In the genomic region with DNA sequence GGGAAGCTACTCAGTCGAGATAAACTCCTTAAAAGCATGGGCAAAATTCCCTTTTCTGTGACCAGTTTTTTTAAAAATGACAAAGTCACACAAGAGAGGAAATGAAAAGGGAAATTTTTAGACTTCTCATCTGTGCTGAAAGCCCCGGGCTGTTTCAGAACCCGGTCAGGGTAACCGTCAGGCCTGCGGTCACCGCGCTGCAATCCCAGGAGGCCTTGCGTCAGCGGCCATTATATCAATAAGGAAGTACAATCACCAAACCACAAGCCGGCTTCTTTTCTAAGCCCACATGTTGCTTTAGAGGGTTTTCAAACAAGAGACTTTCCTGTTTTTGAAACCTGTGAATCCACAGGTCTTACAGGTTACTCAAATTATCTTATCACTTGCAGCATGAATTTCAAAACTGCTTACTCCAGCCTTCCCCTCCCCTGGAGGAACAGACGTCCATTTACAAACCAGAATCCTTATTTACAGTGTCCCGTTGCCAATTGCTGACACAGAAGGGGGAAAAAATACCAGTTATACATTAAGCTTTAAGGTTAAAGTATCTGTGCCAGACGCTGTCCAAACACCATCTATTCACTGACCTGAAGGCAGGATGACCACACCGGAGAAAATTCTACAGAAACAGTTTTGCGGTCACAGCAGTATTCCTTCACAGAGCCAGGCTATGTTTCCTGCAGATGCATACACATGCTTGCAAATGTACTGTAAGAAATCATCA, we compare ENCODE assay signal across 8 cellular contexts.
DNase-seq lines count a peak whose midpoint lies in the region; ATAC-seq and TF ChIP-seq lines count a peak whose summit lies in the region.

No MANE protein-coding gene starts in this region.

- TF ChIP-seq CTCF in AG04449 (IDR thresholded peaks at IDR 0.05; ENCODE audit: insufficient read depth, low read length, missing control alignments), result no peak

- H3K36me3 Mint-ChIP-seq in immature natural killer cell, result no peaks in the 10 kb centered on the region

- H3K4me1 ChIP-seq in adipocyte (ENCODE audit: control insufficient read depth, insufficient read depth, low read length), result peaks cover 50% of the 10 kb centered on the region

- peak overlapping the region; percentile 87 for H3K9ac ChIP-seq in adipocyte (ENCODE audit: low read length)

- H3K9me3 ChIP-seq in adipocyte (ENCODE audit: control insufficient read depth, low read length), result no peaks in the 10 kb centered on the region

- peaks cover 6 to 8% (median 8%) of the 10 kb centered on the region in 3 donors for H3K27me3 Mint-ChIP-seq in immature natural killer cell (ENCODE audit: low read depth in 3 of 3)

- H3K4me3 ChIP-seq in AG04449 (ENCODE audit: low read depth, low read length) (peak overlapping the region; percentile 6; the same call in 1 of the 2 replicates), adipocyte (ENCODE audit: low read length) (peak overlapping the region; percentile 68)

- no peaks in the 10 kb centered on the region for H3K9me3 Mint-ChIP-seq in immature natural killer cell

- H3K27ac Mint-ChIP-seq in immature natural killer cell, result peak overlapping the region; percentile 91 to 96 (median 94)

- peak; percentile 88 for DNase-seq in AG04449 (ENCODE audit: low read depth, low spot score)
- peak; percentile 68 to 96 (median 78) for DNase-seq in T-helper 1 cell
- peak; percentile 93 for DNase-seq in adipocyte (ENCODE audit: low read depth)
- peak; percentile 89 to 92 (median 89) for DNase-seq in immature natural killer cell
- DNase-seq in stimulated activated CD4-positive, alpha-beta T cell treated with anti-CD3 and anti-CD28 coated beads, Interleukin-1b, Interleukin-23, amount 100 ng/mL, for 48 hours, result peak; percentile 93
- no peak for DNase-seq in middle frontal gyrus (ENCODE audit: extremely low spot score, low spot score)

- H3K4me3 Mint-ChIP-seq in immature natural killer cell, result peak overlapping the region; percentile 70 to 86 (median 81)

- H3K36me3 ChIP-seq in adipocyte (ENCODE audit: control insufficient read depth, insufficient read depth, low read length, severe bottlenecking), result no peaks in the 10 kb centered on the region

- peaks cover 59 to 66% of the 10 kb centered on the region in 2 donors for H3K4me1 Mint-ChIP-seq in immature natural killer cell

- POLR2A ChIA-PET in AG04449 (lab: Yijun Ruan, JAX), result interaction anchor here (0.9 to 2.1 kb wide), 13 partner anchors 7 to 468 kb away, joined by 3 to 11 read pairs (median 5); partner anchors contain the start of gene IRF2BP2

- ATAC-seq in GM19324 (IDR thresholded peaks at IDR 0.05; ENCODE audit: low FRiP score, unreplicated experiment) (peak; percentile 90), HG03460 (IDR thresholded peaks at IDR 0.05; ENCODE audit: unreplicated experiment) (peak; percentile 74)

- H3K27me3 ChIP-seq in adipocyte (replicated peaks; ENCODE audit: control insufficient read depth, insufficient read depth, low read length), result no peaks in the 10 kb centered on the region

- CTCF ChIA-PET in AG04449 (lab: Yijun Ruan, JAX), result interaction anchor here (0.9 to 1.1 kb wide), 2 partner anchors 121 to 464 kb away, joined by 4 to 5 read pairs; no protein-coding TSS in a partner anchor
